ENCODE assay signal across 9 cellular contexts in genomic region chr6:140857734-140858380, GRCh38.
A peak's percentile ranks its signal among the peaks of the same experiment; 100 is the strongest.
DNase-seq lines count a peak whose midpoint lies in the region; FAIRE-seq and TF ChIP-seq lines count a peak whose summit lies in the region.
"Had no signal": no experiment of that assay in that cellular context is flagged by ENCODE, and none has a peak within 500 bp of the region (broad histone marks: within the 10 kb centered on the region; RNA-seq: fewer than 3 reads in every experiment).

No MANE protein-coding gene starts in this region.

- TF ChIP-seq CTCF in tibial nerve (IDR thresholded peaks at IDR 0.05), result peak in 2 of 5 experiments; percentile 38 to 51

- H3K27ac ChIP-seq in tibial nerve, result peak overlapping the region; percentile 58 to 88 (median 74)
- H3K27ac ChIP-seq: BLaER1 had no signal

- H3K27me3 ChIP-seq in tibial nerve, result no peaks in the 10 kb centered on the region
- H3K27me3 ChIP-seq: BLaER1 had no signal

- no peaks in the 10 kb centered on the region for H3K9me3 ChIP-seq in tibial nerve
- H3K9me3 ChIP-seq: BLaER1 had no signal

- no peaks in the 10 kb centered on the region for H3K36me3 ChIP-seq in tibial nerve
- H3K36me3 ChIP-seq: BLaER1 had no signal

- peaks cover 0 to 49% (median 17%) of the 10 kb centered on the region in 4 donors for H3K4me1 ChIP-seq in tibial nerve
- H3K4me1 ChIP-seq: BLaER1 had no signal

- no peak overlapping the region for H3K4me3 ChIP-seq in tibial nerve
- H3K4me3 ChIP-seq: BLaER1 had no signal

- peak; percentile 7 to 48 (median 13) for DNase-seq in NCI-H1417 (lab: John Stamatoyannopoulos, UW)
- no peak for DNase-seq in NCI-H1417 treated with DMSO at 0.1 percent for 48 hours (lab: John Stamatoyannopoulos, UW)
- DNase-seq in amniotic stem cell (lab: John Stamatoyannopoulos, UW), result peak; percentile 73
- DNase-seq in iris pigment epithelial cell (ENCODE audit: low read depth), result peak; percentile 99
- peak in 1 of 2 donors; percentile 42 for DNase-seq in tibial nerve (ENCODE audit: low spot score in 2 of 2)
- no peak for DNase-seq in DMS79 treated with DMSO at 0.1 percent for 48 hours (lab: John Stamatoyannopoulos, UW)
- DNase-seq in GM12892 (ENCODE audit: insufficient read length), result no peak
- no peak for DNase-seq in T-helper 9 cell

- 63 to 69% methylated on average over 1 of the region's 1 CpG for WGBS in tibial nerve, 2 donors

- TF ChIP-seq EP300 in tibial nerve (IDR thresholded peaks at IDR 0.05), result peak; percentile 94 to 96

- FAIRE-seq in GM12892 (lab: Jason Lieb, UNC), result no peak

- TF ChIP-seq POLR2A in tibial nerve (IDR thresholded peaks at IDR 0.05) (no peak), GM12892 (IDR thresholded peaks at IDR 0.05; ENCODE audit: low read depth, low read length) (no peak)

Comparison
In these comparisons a context has a peak if more than half of its experiments do, and no peak if none do; other contexts are left out.
1. DNase-seq: peak in NCI-H1417 (3 of 3), amniotic stem cell (single experiment) and iris pigment epithelial cell (single experiment); none in NCI-H1417 treated with DMSO at 0.1 percent for 48 hours (single experiment), DMS79 treated with DMSO at 0.1 percent for 48 hours (single experiment), GM12892 (single experiment) and T-helper 9 cell (single experiment).